22 cellular contexts compared by ENCODE assay signal in the genomic region with DNA sequence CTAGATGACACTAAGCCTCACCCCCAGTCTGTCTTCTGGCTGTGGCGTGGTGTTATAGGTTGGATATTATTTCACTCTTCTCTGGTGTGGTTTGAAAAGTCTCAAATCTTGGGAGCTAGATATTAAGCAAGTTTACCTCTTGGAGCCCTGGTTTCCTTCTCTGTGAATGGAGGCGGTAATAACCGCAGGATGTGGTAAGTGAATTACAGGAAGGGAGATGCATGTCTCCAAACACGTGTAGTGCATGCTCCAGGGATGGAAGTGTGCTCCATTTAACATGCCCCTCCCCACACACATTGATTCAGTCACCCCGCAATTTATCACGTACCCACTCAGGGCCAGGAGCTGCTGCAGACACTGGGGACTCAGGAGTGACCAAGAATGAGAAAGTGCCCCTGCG. TPM values are rescaled to one million over a fixed set of nuclear protein-coding genes. Genes with fewer than 3 reads are reported as not detected.
DNase-seq lines count a peak whose midpoint lies in the region; ATAC-seq, FAIRE-seq and TF ChIP-seq lines count a peak whose summit lies in the region.
"Had no signal": no experiment of that assay in that cellular context is flagged by ENCODE, and none has a peak within 500 bp of the region (broad histone marks: within the 10 kb centered on the region; RNA-seq: fewer than 3 reads in every experiment).

No MANE protein-coding gene starts in this region.

- no peaks in the 10 kb centered on the region for H3F3A ChIP-seq in Loucy (ENCODE audit: low read depth)

- ATAC-seq in naive thymus-derived CD8-positive, alpha-beta T cell, result no peak
- ATAC-seq: gastroesophageal sphincter; left lung; SK-N-SH treated with all-trans-retinoic acid at 6 μM for 48 hours; stimulated activated memory B cell treated with anti-CD40 and anti-IgM and Interleukin-4, amounts not matched to agents 10 μg/mL and 1 μg/mL and 100 μg/mL, for 72 hours; WTC11 had no signal

- TF ChIP-seq CTCF in Loucy (conservative IDR thresholded peaks at IDR 0.05; ENCODE audit: low read length), result no peak

- peaks cover 81% of the 10 kb centered on the region for H3K79me2 ChIP-seq in Loucy (ENCODE audit: insufficient read depth, low read length)

- no peak overlapping the region for H2AFZ ChIP-seq in Loucy (ENCODE audit: low read length)

- CTCF ChIA-PET in activated naive CD4-positive, alpha-beta T cell treated with anti-CD3 and anti-CD28 coated beads for 36 hours (lab: Charles Lee), result no interaction called here

- H3K4me3 Mint-ChIP-seq in activated naive CD4-positive, alpha-beta T cell treated with anti-CD3 and anti-CD28 coated beads for 36 hours, result peak overlapping the region; percentile 21
- H3K4me3 Mint-ChIP-seq in activated T-helper 1 cell treated with anti-CD3 and anti-CD28 coated beads, Interleukin-12 subunit alpha, Interleukin-12 subunit beta, Interleukin-2, Interleukin-4 antibody, amounts not matched to agents 30 ng/mL and 10 ng/mL and 1 ng/mL, durations not matched to agents 14 hours and 24 hours and 36 hours, result peak overlapping the region; percentile 67
- H3K4me3 Mint-ChIP-seq in naive thymus-derived CD8-positive, alpha-beta T cell, result peak overlapping the region in 8 of 10 donors; percentile 11 to 79 (median 43)
- H3K4me3 Mint-ChIP-seq: stimulated activated memory B cell treated with anti-CD40 and anti-IgM and Interleukin-4, amounts not matched to agents 10 μg/mL and 1 μg/mL and 100 μg/mL, for 72 hours; WTC11 had no signal

- H3K4me3 ChIP-seq in Loucy (ENCODE audit: low read length, poor library complexity, severe bottlenecking), result peak overlapping the region; percentile 82
- H3K4me3 ChIP-seq: BLaER1, gastroesophageal sphincter, left lung had no signal

- H3K9ac ChIP-seq in Loucy (ENCODE audit: low read depth, low read length, poor library complexity, severe bottlenecking), result peak overlapping the region; percentile 86
- H3K9ac ChIP-seq: BLaER1 had no signal

- peaks cover 81% of the 10 kb centered on the region for H3K4me1 Mint-ChIP-seq in activated naive CD4-positive, alpha-beta T cell treated with anti-CD3 and anti-CD28 coated beads for 36 hours (ENCODE audit: low read depth)
- H3K4me1 Mint-ChIP-seq in activated T-helper 1 cell treated with anti-CD3 and anti-CD28 coated beads, Interleukin-12 subunit alpha, Interleukin-12 subunit beta, Interleukin-2, Interleukin-4 antibody, amounts not matched to agents 30 ng/mL and 10 ng/mL and 1 ng/mL, durations not matched to agents 14 hours and 24 hours and 36 hours (ENCODE audit: low read depth), result peaks cover 81% of the 10 kb centered on the region
- peaks cover 29 to 81% (median 74%) of the 10 kb centered on the region in 4 donors for H3K4me1 Mint-ChIP-seq in naive thymus-derived CD8-positive, alpha-beta T cell

- no peak for FAIRE-seq in GM19239 (lab: Jason Lieb, UNC)
- FAIRE-seq: endometrium had no signal

- H4K20me1 ChIP-seq in Loucy (ENCODE audit: insufficient read depth, low read length, poor library complexity, severe bottlenecking), result peaks cover 40% of the 10 kb centered on the region

- H3K4me1 ChIP-seq in Loucy (ENCODE audit: insufficient read depth, low read length, poor library complexity, severe bottlenecking), result peaks cover 39% of the 10 kb centered on the region

- peaks cover 49% of the 10 kb centered on the region for H3K36me3 Mint-ChIP-seq in activated naive CD4-positive, alpha-beta T cell treated with anti-CD3 and anti-CD28 coated beads for 36 hours (ENCODE audit: low read depth)
- peaks cover 51% of the 10 kb centered on the region for H3K36me3 Mint-ChIP-seq in activated T-helper 1 cell treated with anti-CD3 and anti-CD28 coated beads, Interleukin-12 subunit alpha, Interleukin-12 subunit beta, Interleukin-2, Interleukin-4 antibody, amounts not matched to agents 30 ng/mL and 10 ng/mL and 1 ng/mL, durations not matched to agents 14 hours and 24 hours and 36 hours (ENCODE audit: low read depth)
- peaks cover 7 to 39% (median 26%) of the 10 kb centered on the region in 3 donors for H3K36me3 Mint-ChIP-seq in naive thymus-derived CD8-positive, alpha-beta T cell

- DNase-seq in activated naive CD4-positive, alpha-beta T cell treated with anti-CD3 and anti-CD28 coated beads for 36 hours, result peak; percentile 21
- no peak for DNase-seq in activated naive CD4-positive, alpha-beta T cell treated with anti-CD3 and anti-CD28 coated beads, Interleukin-2, amount 50 U/mL, for 16 hours
- DNase-seq in activated T-helper 1 cell treated with anti-CD3 and anti-CD28 coated beads, Interleukin-12 subunit alpha, Interleukin-12 subunit beta, Interleukin-2, Interleukin-4 antibody, amounts not matched to agents 30 ng/mL and 10 ng/mL and 1 ng/mL, durations not matched to agents 14 hours and 24 hours and 36 hours (ENCODE audit: low spot score), result no peak
- no peak for DNase-seq in naive thymus-derived CD8-positive, alpha-beta T cell
- DNase-seq in GM19239 (ENCODE audit: insufficient read length, low spot score) (no peak), retina (no peak)
- no peak for DNase-seq in activated effector memory CD4-positive, alpha-beta T cell treated with anti-CD3 and anti-CD28 coated beads, Interleukin-2, amount 50 U/mL, for 16 hours
- DNase-seq: hypothalamus; left lung; mesendoderm; NCI-H1417 treated with DMSO at 0.1 percent for 48 hours; NCI-H2081 treated with DMSO at 0.1 percent for 48 hours; nucleus accumbens; stimulated activated CD4-positive, alpha-beta T cell treated with anti-CD3 and anti-CD28 coated beads, Interleukin-2, amount 100 ng/mL, for 48 hours had no signal

- H3K9me3 ChIP-seq in Loucy (ENCODE audit: insufficient read depth, low read depth, low read length), result no peaks in the 10 kb centered on the region
- H3K9me3 ChIP-seq: gastroesophageal sphincter, left lung had no signal

- no peaks in the 10 kb centered on the region for H3K27me3 ChIP-seq in Loucy (ENCODE audit: insufficient read depth, low read length, poor library complexity, severe bottlenecking)
- H3K27me3 ChIP-seq: gastroesophageal sphincter, left lung had no signal

- H3K36me3 ChIP-seq in Loucy (ENCODE audit: insufficient read depth, low read length), result peaks cover 8% of the 10 kb centered on the region

- POLR2A ChIA-PET in naive thymus-derived CD8-positive, alpha-beta T cell (lab: Charles Lee), result no interaction called here

- H3K9me2 ChIP-seq in Loucy (replicated peaks; ENCODE audit: low read depth, low read length), result no peaks in the 10 kb centered on the region

- H3K4me2 ChIP-seq in Loucy (ENCODE audit: low read depth, low read length, poor library complexity, severe bottlenecking), result peak overlapping the region; percentile 90
- H3K4me2 ChIP-seq: BLaER1 had no signal

- H3K27ac Mint-ChIP-seq in activated naive CD4-positive, alpha-beta T cell treated with anti-CD3 and anti-CD28 coated beads for 36 hours, result peak overlapping the region; percentile 80
- H3K27ac Mint-ChIP-seq in activated T-helper 1 cell treated with anti-CD3 and anti-CD28 coated beads, Interleukin-12 subunit alpha, Interleukin-12 subunit beta, Interleukin-2, Interleukin-4 antibody, amounts not matched to agents 30 ng/mL and 10 ng/mL and 1 ng/mL, durations not matched to agents 14 hours and 24 hours and 36 hours, result peak overlapping the region; percentile 83
- peak overlapping the region in 6 of 10 donors; percentile 31 to 74 (median 60) for H3K27ac Mint-ChIP-seq in naive thymus-derived CD8-positive, alpha-beta T cell
- H3K27ac Mint-ChIP-seq: stimulated activated memory B cell treated with anti-CD40 and anti-IgM and Interleukin-4, amounts not matched to agents 10 μg/mL and 1 μg/mL and 100 μg/mL, for 72 hours; WTC11 had no signal

- peaks cover 3% of the 10 kb centered on the region for H3K9me3 Mint-ChIP-seq in activated naive CD4-positive, alpha-beta T cell treated with anti-CD3 and anti-CD28 coated beads for 36 hours
- H3K9me3 Mint-ChIP-seq in activated T-helper 1 cell treated with anti-CD3 and anti-CD28 coated beads, Interleukin-12 subunit alpha, Interleukin-12 subunit beta, Interleukin-2, Interleukin-4 antibody, amounts not matched to agents 30 ng/mL and 10 ng/mL and 1 ng/mL, durations not matched to agents 14 hours and 24 hours and 36 hours, result peaks cover 4% of the 10 kb centered on the region
- H3K9me3 Mint-ChIP-seq in naive thymus-derived CD8-positive, alpha-beta T cell, result peaks cover 0 to 14% (median 1%) of the 10 kb centered on the region in 9 donors
- H3K9me3 Mint-ChIP-seq: WTC11 had no signal

- intact Hi-C loops in activated naive CD4-positive, alpha-beta T cell treated with anti-CD3 and anti-CD28 coated beads for 36 hours (cut with micrococcal nuclease), result loop anchor here (5.0 to 10.0 kb wide), 4 partner anchors 258 to 756 kb away; a partner anchor contains a TSS
- intact Hi-C loops in activated T-helper 1 cell treated with anti-CD3 and anti-CD28 coated beads, Interleukin-12 subunit alpha, Interleukin-12 subunit beta, Interleukin-2, Interleukin-4 antibody, amounts not matched to agents 30 ng/mL and 10 ng/mL and 1 ng/mL, durations not matched to agents 14 hours and 24 hours and 36 hours (cut with micrococcal nuclease), result loop anchor here (5.0 kb wide), 2 partner anchors 63 to 382 kb away; a partner anchor contains a TSS

- H3K27me3 Mint-ChIP-seq in activated naive CD4-positive, alpha-beta T cell treated with anti-CD3 and anti-CD28 coated beads for 36 hours (ENCODE audit: low read depth), result no peaks in the 10 kb centered on the region
- H3K27me3 Mint-ChIP-seq in activated T-helper 1 cell treated with anti-CD3 and anti-CD28 coated beads, Interleukin-12 subunit alpha, Interleukin-12 subunit beta, Interleukin-2, Interleukin-4 antibody, amounts not matched to agents 30 ng/mL and 10 ng/mL and 1 ng/mL, durations not matched to agents 14 hours and 24 hours and 36 hours (ENCODE audit: insufficient read depth), result no peaks in the 10 kb centered on the region
- H3K27me3 Mint-ChIP-seq in naive thymus-derived CD8-positive, alpha-beta T cell, result no peaks in the 10 kb centered on the region
- H3K27me3 Mint-ChIP-seq: stimulated activated memory B cell treated with anti-CD40 and anti-IgM and Interleukin-4, amounts not matched to agents 10 μg/mL and 1 μg/mL and 100 μg/mL, for 72 hours had no signal

RNA-seq across cellular contexts. Expression of a gene that starts 4.9 kb away (rescaled TPM):
- total RNA-seq in activated naive CD4-positive, alpha-beta T cell treated with anti-CD3 and anti-CD28 coated beads for 36 hours, result 10 to 100 TPM; 10.8 to 11.5 TPM
- total RNA-seq in activated T-helper 1 cell treated with anti-CD3 and anti-CD28 coated beads, Interleukin-12 subunit alpha, Interleukin-12 subunit beta, Interleukin-2, Interleukin-4 antibody, amounts not matched to agents 30 ng/mL and 10 ng/mL and 1 ng/mL, durations not matched to agents 14 hours and 24 hours and 36 hours, result 22.1 and 22.5 TPM in 2 replicates
- total RNA-seq in naive thymus-derived CD8-positive, alpha-beta T cell, result 10 to 100 TPM; 14.8 to 17.1 TPM
- 1 to 10 TPM; 4.8 to 7.5 (median 5.0) TPM for polyA plus RNA-seq in naive thymus-derived CD8-positive, alpha-beta T cell

RNA-seq across cellular contexts. Expression of a gene that starts 17.3 kb away (rescaled TPM):
- total RNA-seq in activated naive CD4-positive, alpha-beta T cell treated with anti-CD3 and anti-CD28 coated beads for 36 hours, result not detected
- total RNA-seq in activated T-helper 1 cell treated with anti-CD3 and anti-CD28 coated beads, Interleukin-12 subunit alpha, Interleukin-12 subunit beta, Interleukin-2, Interleukin-4 antibody, amounts not matched to agents 30 ng/mL and 10 ng/mL and 1 ng/mL, durations not matched to agents 14 hours and 24 hours and 36 hours, result not detected in 2 replicates
- not detected for total RNA-seq in naive thymus-derived CD8-positive, alpha-beta T cell
- polyA plus RNA-seq in naive thymus-derived CD8-positive, alpha-beta T cell, result not detected
- total RNA-seq: gastroesophageal sphincter, left lung, myocyte had no signal
